Comparison of ENCODE assay signal across 8 cellular contexts in the genomic region with DNA sequence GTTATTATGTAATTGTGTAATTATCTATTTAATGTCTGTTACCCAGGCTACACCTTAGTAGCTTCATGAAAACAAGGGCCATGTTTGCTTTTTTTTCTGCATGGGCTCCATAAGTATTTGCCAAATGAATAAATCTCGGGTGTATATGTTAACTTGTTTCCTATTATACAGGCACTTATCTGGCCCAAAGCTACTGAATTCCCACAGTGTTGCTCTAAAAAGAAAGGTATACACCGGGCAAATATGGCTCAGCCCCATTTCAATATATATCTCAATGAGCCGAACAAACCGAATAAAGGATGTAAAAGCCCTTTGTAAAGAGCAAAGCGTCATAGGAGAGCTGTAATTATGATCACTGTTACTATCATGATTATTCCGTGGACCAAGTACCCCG.
DNase-seq lines count a peak whose midpoint lies in the region; ATAC-seq and TF ChIP-seq lines count a peak whose summit lies in the region.

No MANE protein-coding gene starts in this region.

- no peaks in the 10 kb centered on the region for H3K9me3 Mint-ChIP-seq in dendritic cell treated with granulocyte-macrophage colony-stimulating factor and Interleukin-4, amounts not matched to agents 40 ng/mL and 50 ng/mL, for 4 days
- H3K9me3 Mint-ChIP-seq in nephron progenitor cell, result no peaks in the 10 kb centered on the region

- TF ChIP-seq CTCF in nephron progenitor cell (IDR thresholded peaks at IDR 0.05), result no peak

- intact Hi-C loops in dendritic cell treated with granulocyte-macrophage colony-stimulating factor and Interleukin-4, amounts not matched to agents 40 ng/mL and 50 ng/mL, for 4 days (cut with micrococcal nuclease), result no loop called here

- peaks cover 22% of the 10 kb centered on the region for H3K4me1 Mint-ChIP-seq in dendritic cell treated with granulocyte-macrophage colony-stimulating factor and Interleukin-4, amounts not matched to agents 40 ng/mL and 50 ng/mL, for 4 days (ENCODE audit: low read depth)
- H3K4me1 Mint-ChIP-seq in nephron progenitor cell, result peaks cover 21% of the 10 kb centered on the region

- H3K27ac Mint-ChIP-seq in dendritic cell treated with granulocyte-macrophage colony-stimulating factor and Interleukin-4, amounts not matched to agents 40 ng/mL and 50 ng/mL, for 4 days, result peak overlapping the region; percentile 75
- H3K27ac Mint-ChIP-seq in nephron progenitor cell, result peak overlapping the region; percentile 12

- ATAC-seq in HG02885 (IDR thresholded peaks at IDR 0.05; ENCODE audit: poor library complexity, unreplicated experiment), result no peak
- no peak for ATAC-seq in HG02571 (IDR thresholded peaks at IDR 0.05; ENCODE audit: unreplicated experiment)

- H3K4me3 Mint-ChIP-seq in dendritic cell treated with granulocyte-macrophage colony-stimulating factor and Interleukin-4, amounts not matched to agents 40 ng/mL and 50 ng/mL, for 4 days, result peak overlapping the region; percentile 85
- H3K4me3 Mint-ChIP-seq in nephron progenitor cell, result peak overlapping the region; percentile 93

- peak; percentile 2 for DNase-seq in ELR (ENCODE audit: low read depth)
- peak; percentile 32 for DNase-seq in NCI-H1436 (lab: John Stamatoyannopoulos, UW)
- DNase-seq in nephron progenitor cell, result no peak
- DNase-seq in SKM-1 (lab: John Stamatoyannopoulos, UW; ENCODE audit: unreplicated experiment), result no peak
- DNase-seq in inferior parietal cortex (ENCODE audit: extremely low spot score), result no peak

- no peaks in the 10 kb centered on the region for H3K36me3 Mint-ChIP-seq in dendritic cell treated with granulocyte-macrophage colony-stimulating factor and Interleukin-4, amounts not matched to agents 40 ng/mL and 50 ng/mL, for 4 days (ENCODE audit: low read depth)
- H3K36me3 Mint-ChIP-seq in nephron progenitor cell (ENCODE audit: low read depth), result peaks cover 13% of the 10 kb centered on the region

- H3K27me3 Mint-ChIP-seq in dendritic cell treated with granulocyte-macrophage colony-stimulating factor and Interleukin-4, amounts not matched to agents 40 ng/mL and 50 ng/mL, for 4 days, result peaks cover 8% of the 10 kb centered on the region
- H3K27me3 Mint-ChIP-seq in nephron progenitor cell (ENCODE audit: low read depth, poor library complexity), result peaks cover 14% of the 10 kb centered on the region

Comparison
In these comparisons a context has a peak if more than half of its experiments do, and no peak if none do; other contexts are left out.
1. DNase-seq: peak in ELR (single experiment) and NCI-H1436 (single experiment); none in nephron progenitor cell (single experiment), SKM-1 (single experiment) and inferior parietal cortex (single experiment).